In the genomic region with DNA sequence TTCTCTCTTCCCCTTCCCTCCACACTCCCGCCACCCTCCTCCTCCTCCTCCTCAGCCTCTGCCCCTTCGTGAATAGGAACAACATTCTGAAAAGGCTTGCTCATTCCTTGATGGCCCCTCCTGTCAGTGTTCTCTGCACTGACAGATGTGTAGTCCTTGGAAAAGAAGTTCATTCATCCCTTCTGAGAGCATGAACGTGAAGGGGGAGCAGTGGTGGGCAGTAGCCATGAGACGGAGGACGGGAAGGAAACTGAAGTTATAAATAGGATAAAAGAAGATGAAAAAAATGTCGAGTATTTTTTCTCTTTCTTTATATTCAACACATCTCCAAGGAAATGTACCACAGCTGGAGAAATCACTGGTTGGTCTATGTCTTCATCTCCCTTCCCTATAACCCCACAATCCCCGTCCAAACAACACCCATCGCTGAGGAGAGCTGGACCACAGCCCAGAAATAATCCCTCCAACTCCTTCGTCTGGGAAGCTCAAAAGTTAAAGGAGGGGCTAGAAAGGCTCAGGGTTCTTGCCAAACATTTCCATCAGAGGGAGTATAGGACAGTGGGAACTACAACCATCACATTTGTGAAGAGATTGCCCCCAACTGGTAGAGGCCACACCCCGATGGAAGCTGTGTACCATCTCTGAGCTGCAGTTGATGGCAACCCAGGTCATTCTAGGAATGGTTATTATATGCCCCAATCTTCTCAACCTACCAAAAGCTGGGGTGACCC, we compare ENCODE assay signal across 8 cellular contexts. TPM values are rescaled to one million over a fixed set of nuclear protein-coding genes. Genes with fewer than 3 reads are reported as not detected.
DNase-seq lines count a peak whose midpoint lies in the region; ATAC-seq, FAIRE-seq and TF ChIP-seq lines count a peak whose summit lies in the region.

No MANE protein-coding gene starts in this region.

- no peaks in the 10 kb centered on the region for H3K79me2 ChIP-seq in HepG2 (ENCODE audit: insufficient read depth, low read length)

- H3K36me3 ChIP-seq in liver (ENCODE audit: control insufficient read depth in 4 of 4, insufficient read depth in 3 of 4, low read depth in 1 of 4, low read length in 3 of 4), result no peaks in the 10 kb centered on the region
- H3K36me3 ChIP-seq in HepG2 (replicated peaks in 1 of 2; ENCODE audit: control insufficient read depth in 1 of 2, insufficient read depth in 2 of 2, low read length in 2 of 2), result no peaks in the 10 kb centered on the region
- no peaks in the 10 kb centered on the region for H3K36me3 ChIP-seq in left ventricle myocardium inferior

- no peak for FAIRE-seq in HepG2 (lab: Jason Lieb, UNC)

- H3K4me1 Mint-ChIP-seq in T-cell, result peaks cover 56 to 57% (median 56%) of the 10 kb centered on the region in 3 donors

- peak overlapping the region; percentile 80 to 98 for H3K27ac Mint-ChIP-seq in T-cell

- no peaks in the 10 kb centered on the region for H3K27me3 ChIP-seq in liver (ENCODE audit: control insufficient read depth in 4 of 4, insufficient read depth in 4 of 4, low read length in 3 of 4)
- peaks cover 2 to 3% of the 10 kb centered on the region in 2 experiments; a peak in 2 of 5 replicates for H3K27me3 ChIP-seq in HepG2 (ENCODE audit: control insufficient read depth in 1 of 2, insufficient read depth in 2 of 2, low read length in 2 of 2)
- H3K27me3 ChIP-seq in left ventricle myocardium inferior (ENCODE audit: low read depth), result no peaks in the 10 kb centered on the region

- H4K20me1 ChIP-seq in HepG2 (ENCODE audit: insufficient read depth, low read length), result no peaks in the 10 kb centered on the region

- no peak overlapping the region for H2AFZ ChIP-seq in HepG2 (ENCODE audit: low read length)

- no TSS peak for BruUV-seq in HepG2 (replicated peaks; lab: Mats Ljungman, UMichigan)

- POLR2A ChIA-PET in HepG2 (lab: Yijun Ruan, JAX), result no interaction called here
- POLR2A ChIA-PET in T-cell (lab: Charles Lee), result interaction anchor here in 1 of 2 donors (0.6 to 0.8 kb wide), 3 partner anchors 26 to 75 kb away, joined by 3 to 10 read pairs (median 8); no protein-coding TSS in a partner anchor

- in situ Hi-C loops in HepG2 (cut with HindIII; ENCODE audit: extremely low pct_ligation_motif_present, low pct_unique_long_range_greater_than_20kb), result no loop called here

- H3K27me3 Mint-ChIP-seq in T-cell, result no peaks in the 10 kb centered on the region

- 63% methylated on average over 10 of the region's 10 CpGs for WGBS in liver
- 15% methylated on average over 10 of the region's 10 CpGs for WGBS in HepG2 (ENCODE audit: low lambda C conversion rate)

- H3K4me2 ChIP-seq in HepG2 (ENCODE audit: low read depth, low read length), result no peak overlapping the region

- H3K4me3 Mint-ChIP-seq in T-cell, result peak overlapping the region in 1 of 3 donors; percentile 29

- no peak for TF ChIP-seq EP300 in HepG2 (IDR thresholded peaks at IDR 0.05; ENCODE audit: low read depth in 2 of 2, low read length in 2 of 2)
- no peak for TF ChIP-seq EP300 in HepG2 (CRISPR knock-in tag; IDR thresholded peaks at IDR 0.05; ENCODE audit: borderline replicate concordance)

- H3K9me3 Mint-ChIP-seq in T-cell, result no peaks in the 10 kb centered on the region

- intact Hi-C loops in HepG2 (cut with micrococcal nuclease; ENCODE audit: unreplicated experiment) (loop anchor here (2.0 kb wide), 1 partner anchor 71 kb away; no protein-coding TSS in a partner anchor), left ventricle myocardium inferior (cut with micrococcal nuclease) (loop anchor here (10.0 kb wide), 1 partner anchor 259 kb away; no protein-coding TSS in a partner anchor)

- ATAC-seq in HepG2 (no peak), T-cell (replicated peaks in 1 of 4) (no peak), GM18858 (IDR thresholded peaks at IDR 0.05; ENCODE audit: unreplicated experiment) (no peak), GM18505 (IDR thresholded peaks at IDR 0.05; ENCODE audit: unreplicated experiment) (no peak), HG02642 (IDR thresholded peaks at IDR 0.05; ENCODE audit: poor library complexity, unreplicated experiment) (no peak)

- H3K4me1 ChIP-seq in liver (ENCODE audit: control insufficient read depth in 4 of 4, insufficient read depth in 4 of 4, low read length in 3 of 4), result peaks cover 0 to 3% (median 0%) of the 10 kb centered on the region in 4 donors
- H3K4me1 ChIP-seq in HepG2 (ENCODE audit: insufficient read depth, low read length), result no peaks in the 10 kb centered on the region
- peaks cover 59% of the 10 kb centered on the region for H3K4me1 ChIP-seq in left ventricle myocardium inferior

- CTCF ChIA-PET in HepG2 (lab: Yijun Ruan, JAX; ENCODE audit: low intra/inter-chr PET ratio, low total read pairs) (no interaction called here), T-cell (lab: Charles Lee) (interaction anchor here in 1 of 2 donors (0.8 to 1.3 kb wide), 2 partner anchors 30 to 78 kb away, joined by 3 to 4 read pairs; no protein-coding TSS in a partner anchor)

- TF ChIP-seq POLR2A in HepG2 (IDR thresholded peaks at IDR 0.05; ENCODE audit: insufficient read depth in 1 of 2, low read depth in 2 of 2, low read length in 2 of 2) (no peak), GM18505 (IDR thresholded peaks at IDR 0.05; ENCODE audit: borderline replicate concordance, extremely low read depth, insufficient read depth, insufficient read length) (no peak)

- no peaks in the 10 kb centered on the region for H3K36me3 Mint-ChIP-seq in T-cell

- TF ChIP-seq RAD21 in liver (IDR thresholded peaks at IDR 0.05) (peak; percentile 44 to 54), HepG2 (CRISPR knock-in tag; IDR thresholded peaks at IDR 0.05) (no peak)

- H3K9ac ChIP-seq in liver (ENCODE audit: low read depth in 1 of 2, low read length in 2 of 2), result no peak overlapping the region
- H3K9ac ChIP-seq in HepG2 (ENCODE audit: insufficient read depth, low read depth, low read length), result no peak overlapping the region

- H3K27ac ChIP-seq in liver (ENCODE audit: low read depth in 1 of 2, low read length in 2 of 2) (peak overlapping the region; percentile 48 to 61), HepG2 (ENCODE audit: extremely low read length, insufficient read depth, low read length) (no peak overlapping the region), left ventricle myocardium inferior (replicated peaks) (peak overlapping the region; percentile 95)

- TF ChIP-seq CTCF in liver (IDR thresholded peaks at IDR 0.05; ENCODE audit: low read depth, low read length, missing input control) (peak; percentile 16), HepG2 (CRISPR knock-in tag; IDR thresholded peaks at IDR 0.05) (no peak), left ventricle myocardium inferior (IDR thresholded peaks at IDR 0.05; ENCODE audit: borderline replicate concordance) (peak; percentile 55)

- no peak for DNase-seq in HepG2 (ENCODE audit: low spot score)
- no peak for DNase-seq in T-cell
- no peak for DNase-seq in left ventricle myocardium inferior
- DNase-seq in NCI-H510A treated with DMSO at 0.1 percent for 48 hours (lab: John Stamatoyannopoulos, UW), result no peak

- H3K9me3 ChIP-seq in liver (ENCODE audit: control insufficient read depth in 4 of 4, low read length in 3 of 4) (no peaks in the 10 kb centered on the region), HepG2 (ENCODE audit: low read length) (no peaks in the 10 kb centered on the region), left ventricle myocardium inferior (replicated peaks) (no peaks in the 10 kb centered on the region)

- H3K4me3 ChIP-seq in liver (ENCODE audit: low read depth in 1 of 3, low read length in 3 of 3), result no peak overlapping the region
- no peak overlapping the region for H3K4me3 ChIP-seq in HepG2 (replicated peaks in 1 of 3; ENCODE audit: insufficient read depth in 1 of 3, low read depth in 2 of 3, low read length in 3 of 3)
- H3K4me3 ChIP-seq in left ventricle myocardium inferior, result peak overlapping the region; percentile 7

TF ChIP-seq in liver, 16 proteins besides CTCF, POLR2A, EP300 and RAD21:
- no peak for TF ChIP-seq FOXA2 (IDR thresholded peaks at IDR 0.05)
- peak in 1 of 2 donors; percentile 38 for TF ChIP-seq RXRA (IDR thresholded peaks at IDR 0.05)

TF ChIP-seq in HepG2, 621 proteins besides CTCF, POLR2A, EP300 and RAD21 (continues in another document):
- no peak for TF ChIP-seq IRX3 (CRISPR knock-in tag; IDR thresholded peaks at IDR 0.05; ENCODE audit: borderline replicate concordance, low read depth)

RNA-seq across cellular contexts. Expression of gene ETS1, which starts 33.5 kb away (rescaled TPM):
- 10 to 100 TPM; 24.2 to 30.0 TPM for total RNA-seq in liver
- polyA plus RNA-seq in liver, result 10 to 100 TPM in 1 of 2 donors, 1 to 10 TPM in 1; 4.8 to 16.5 TPM
- 0.18 and 0.20 TPM in 2 replicates for total RNA-seq in HepG2 (2016; rRNA removed; fragmentation: Illumina TruSeq; extraction: Trizol)
- 0.09 and 0.10 TPM in 2 replicates for total RNA-seq in HepG2 (2016; cell fraction: cytosol; rRNA removed; fragmentation: Illumina TruSeq; extraction: Trizol; ENCODE audit: low read depth)
- 0.25 and 0.26 TPM in 2 replicates for total RNA-seq in HepG2 (2016; cell fraction: insoluble cytoplasmic fraction; rRNA removed; fragmentation: Illumina TruSeq; extraction: Trizol)
- 0.09 and 0.14 TPM in 2 replicates for total RNA-seq in HepG2 (2016; cell fraction: membrane; rRNA removed; fragmentation: Illumina TruSeq; extraction: Trizol)
- 0.12 and 0.13 TPM in 2 replicates for total RNA-seq in HepG2 (2016; cell fraction: nucleus; rRNA removed; fragmentation: Illumina TruSeq; extraction: Trizol)
- 0.12 and 0.34 TPM in 2 replicates for polyA plus RNA-seq in HepG2 (2011; rRNA removed)
- 0.21 TPM in 2 replicates for polyA plus RNA-seq in HepG2 (2011; cell fraction: cytosol; rRNA removed)
- polyA plus RNA-seq in HepG2 (2011; cell fraction: nucleus; rRNA removed), result 0.14 and 0.26 TPM in 2 replicates
- polyA plus RNA-seq in HepG2 (2012), result 0.25 and 0.81 TPM in 2 replicates
- not detected in 2 replicates for polyA plus RNA-seq in HepG2 (2016; cell fraction: cytosol; fragmentation: Illumina TruSeq; extraction: Trizol; ENCODE audit: low read depth)
- polyA plus RNA-seq in HepG2 (2016; cell fraction: insoluble cytoplasmic fraction; fragmentation: Illumina TruSeq; extraction: Trizol; ENCODE audit: low read depth), result 0.21 and 0.23 TPM in 2 replicates
- 0.03 and 0.06 TPM in 2 replicates for polyA plus RNA-seq in HepG2 (2016; cell fraction: membrane; fragmentation: Illumina TruSeq; extraction: Trizol; ENCODE audit: low read depth)
- 0.17 and 0.18 TPM in 2 replicates for polyA plus RNA-seq in HepG2 (2016; cell fraction: nucleus; fragmentation: Illumina TruSeq; extraction: Trizol; ENCODE audit: insufficient read depth, low read depth)
- 0.08 and 8.3 TPM in 2 replicates for polyA minus RNA-seq in HepG2 (2011; rRNA and poly(A)+ RNA removed; ENCODE audit: low replicate concordance)
- polyA minus RNA-seq in HepG2 (2011; cell fraction: cytosol; rRNA and poly(A)+ RNA removed), result 0.44 and 0.49 TPM in 2 replicates
- polyA minus RNA-seq in HepG2 (2011; cell fraction: nucleus; rRNA and poly(A)+ RNA removed), result 0.62 and 0.64 TPM in 2 replicates
- 1,000 to 10,000 TPM in 1 of 5 donors, 100 to 1,000 TPM in 4; 773 to 1,065 (median 854) TPM for total RNA-seq in T-cell
- 45.3 TPM for total RNA-seq in left ventricle myocardium inferior

Comparison
In these comparisons a context has a peak if more than half of its experiments do, and no peak if none do; other contexts are left out.
1. RNA of gene ETS1, which starts 33.5 kb away (total RNA-seq): 773 to 1,065 TPM in T-cell, 45.3 TPM in left ventricle myocardium inferior (single experiment) and 24.2 to 30.0 TPM in liver; 0.09 to 0.26 TPM in HepG2; every median in the first group is over 10 times any median in the second.